Comparison of ENCODE assay signal across 1 cellular context in the genomic region with DNA sequence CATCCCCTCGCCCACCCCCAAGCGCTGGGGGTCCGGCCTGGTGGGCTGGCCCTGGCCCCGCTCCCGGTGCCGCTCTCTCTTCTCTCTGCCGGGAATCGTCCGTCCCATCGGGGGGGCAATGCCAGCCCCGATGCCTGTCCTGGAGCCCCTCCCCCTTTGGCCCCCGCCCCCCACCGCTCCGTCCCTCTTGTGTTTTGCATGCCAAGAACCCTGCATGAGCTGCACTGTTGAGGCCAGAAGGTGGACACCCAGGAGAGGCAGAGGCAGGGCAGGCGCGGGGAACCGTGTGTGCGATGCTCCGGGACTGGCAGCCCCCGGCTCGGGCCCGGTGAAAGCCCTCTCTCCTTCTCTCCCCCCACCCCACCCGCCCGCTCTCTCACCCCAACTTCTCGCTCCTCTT.
TF ChIP-seq lines count a peak whose summit lies in the region.

No MANE protein-coding gene starts in this region.

TF ChIP-seq in SK-N-SH, 30 proteins besides CTCF, POLR2A, EP300 and RAD21 (continued from another document):
- TF ChIP-seq, protein P1, sequence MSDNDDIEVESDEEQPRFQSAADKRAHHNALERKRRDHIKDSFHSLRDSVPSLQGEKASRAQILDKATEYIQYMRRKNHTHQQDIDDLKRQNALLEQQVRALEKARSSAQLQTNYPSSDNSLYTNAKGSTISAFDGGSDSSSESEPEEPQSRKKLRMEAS (IDR thresholded peaks at IDR 0.05; ENCODE audit: low read depth), result no peak
- TF ChIP-seq, protein P2, sequence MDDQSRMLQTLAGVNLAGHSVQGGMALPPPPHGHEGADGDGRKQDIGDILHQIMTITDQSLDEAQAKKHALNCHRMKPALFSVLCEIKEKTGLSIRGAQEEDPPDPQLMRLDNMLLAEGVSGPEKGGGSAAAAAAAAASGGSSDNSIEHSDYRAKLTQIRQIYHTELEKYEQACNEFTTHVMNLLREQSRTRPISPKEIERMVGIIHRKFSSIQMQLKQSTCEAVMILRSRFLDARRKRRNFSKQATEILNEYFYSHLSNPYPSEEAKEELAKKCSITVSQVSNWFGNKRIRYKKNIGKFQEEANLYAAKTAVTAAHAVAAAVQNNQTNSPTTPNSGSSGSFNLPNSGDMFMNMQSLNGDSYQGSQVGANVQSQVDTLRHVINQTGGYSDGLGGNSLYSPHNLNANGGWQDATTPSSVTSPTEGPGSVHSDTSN (IDR thresholded peaks at IDR 0.05), result no peak
- no peak for TF ChIP-seq TCF12 (IDR thresholded peaks at IDR 0.05)
- TF ChIP-seq GABPA (IDR thresholded peaks at IDR 0.05; ENCODE audit: low read depth), result no peak
- TF ChIP-seq YY1 (IDR thresholded peaks at IDR 0.05; ENCODE audit: low read depth), result no peak
- TF ChIP-seq FOSL2 (IDR thresholded peaks at IDR 0.05; ENCODE audit: borderline replicate concordance, low read depth), result no peak
- TF ChIP-seq, protein P3, sequence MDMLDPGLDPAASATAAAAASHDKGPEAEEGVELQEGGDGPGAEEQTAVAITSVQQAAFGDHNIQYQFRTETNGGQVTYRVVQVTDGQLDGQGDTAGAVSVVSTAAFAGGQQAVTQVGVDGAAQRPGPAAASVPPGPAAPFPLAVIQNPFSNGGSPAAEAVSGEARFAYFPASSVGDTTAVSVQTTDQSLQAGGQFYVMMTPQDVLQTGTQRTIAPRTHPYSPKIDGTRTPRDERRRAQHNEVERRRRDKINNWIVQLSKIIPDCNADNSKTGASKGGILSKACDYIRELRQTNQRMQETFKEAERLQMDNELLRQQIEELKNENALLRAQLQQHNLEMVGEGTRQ (IDR thresholded peaks at IDR 0.05; ENCODE audit: borderline replicate concordance, low read depth, low read length), result no peak
- TF ChIP-seq RCOR1 (IDR thresholded peaks at IDR 0.05; ENCODE audit: low read length), result no peak
- no peak for TF ChIP-seq JUND (IDR thresholded peaks at IDR 0.05)
- no peak for TF ChIP-seq RXRA (IDR thresholded peaks at IDR 0.05; ENCODE audit: borderline replicate concordance, low read depth)
- TF ChIP-seq, protein P4, sequence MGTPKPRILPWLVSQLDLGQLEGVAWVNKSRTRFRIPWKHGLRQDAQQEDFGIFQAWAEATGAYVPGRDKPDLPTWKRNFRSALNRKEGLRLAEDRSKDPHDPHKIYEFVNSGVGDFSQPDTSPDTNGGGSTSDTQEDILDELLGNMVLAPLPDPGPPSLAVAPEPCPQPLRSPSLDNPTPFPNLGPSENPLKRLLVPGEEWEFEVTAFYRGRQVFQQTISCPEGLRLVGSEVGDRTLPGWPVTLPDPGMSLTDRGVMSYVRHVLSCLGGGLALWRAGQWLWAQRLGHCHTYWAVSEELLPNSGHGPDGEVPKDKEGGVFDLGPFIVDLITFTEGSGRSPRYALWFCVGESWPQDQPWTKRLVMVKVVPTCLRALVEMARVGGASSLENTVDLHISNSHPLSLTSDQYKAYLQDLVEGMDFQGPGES (IDR thresholded peaks at IDR 0.05; ENCODE audit: low read depth, low read length), result no peak
- no peak for TF ChIP-seq ELF1 (IDR thresholded peaks at IDR 0.05)
- TF ChIP-seq FOXM1 (IDR thresholded peaks at IDR 0.05; ENCODE audit: low read depth), result no peak
- TF ChIP-seq NFIC (IDR thresholded peaks at IDR 0.05; ENCODE audit: borderline replicate concordance), result no peak
- TF ChIP-seq NRF1 (IDR thresholded peaks at IDR 0.05; ENCODE audit: low read depth, low read length), result no peak
- no peak for TF ChIP-seq GATA2 (CRISPR knock-in tag; IDR thresholded peaks at IDR 0.05)
- TF ChIP-seq MXI1 (IDR thresholded peaks at IDR 0.05; ENCODE audit: low read depth, low read length), result no peak
- TF ChIP-seq EZH2phosphoT487 (IDR thresholded peaks at IDR 0.05; ENCODE audit: borderline replicate concordance, low read depth), result no peak
TF ChIP-seq in SK-N-SH: peak in this region for 0.
